9 cellular contexts compared by ENCODE assay signal in the genomic region with DNA sequence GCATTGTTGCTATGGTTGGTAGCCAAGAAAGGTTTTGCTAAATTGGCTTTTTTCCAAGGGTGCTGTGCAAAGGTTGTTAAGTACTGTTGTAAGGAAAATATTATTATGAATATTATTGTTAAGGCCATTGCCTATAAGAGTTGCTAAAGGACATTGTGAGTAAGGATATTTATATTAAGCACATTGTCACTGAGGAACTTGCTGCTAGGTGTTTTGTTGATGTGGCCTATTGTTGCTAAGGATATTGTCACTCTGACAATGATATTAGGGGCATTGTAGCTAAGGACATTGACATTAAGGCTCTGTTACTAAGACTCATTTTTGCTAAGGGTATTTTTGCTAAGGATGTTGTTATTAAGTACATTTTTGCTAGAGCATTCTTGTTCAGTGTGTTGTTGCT. TPM values are rescaled to one million over a fixed set of nuclear protein-coding genes. Genes with fewer than 3 reads are reported as not detected.
"Had no signal": no experiment of that assay in that cellular context is flagged by ENCODE, and none has a peak within 500 bp of the region (broad histone marks: within the 10 kb centered on the region; RNA-seq: fewer than 3 reads in every experiment).

No MANE protein-coding gene starts in this region.

RNA-seq across cellular contexts. Expression of gene SPATA31A6, which starts 52.6 kb away (rescaled TPM):
- total RNA-seq: NCI-H460, OCI-LY7, PC-3, PC-9, Peyer's patch, RPMI7951, SJCRH30, SJSA1, SK-MEL-5 had no signal
